ENCODE assay signal across 1 cellular context in the genomic region with DNA sequence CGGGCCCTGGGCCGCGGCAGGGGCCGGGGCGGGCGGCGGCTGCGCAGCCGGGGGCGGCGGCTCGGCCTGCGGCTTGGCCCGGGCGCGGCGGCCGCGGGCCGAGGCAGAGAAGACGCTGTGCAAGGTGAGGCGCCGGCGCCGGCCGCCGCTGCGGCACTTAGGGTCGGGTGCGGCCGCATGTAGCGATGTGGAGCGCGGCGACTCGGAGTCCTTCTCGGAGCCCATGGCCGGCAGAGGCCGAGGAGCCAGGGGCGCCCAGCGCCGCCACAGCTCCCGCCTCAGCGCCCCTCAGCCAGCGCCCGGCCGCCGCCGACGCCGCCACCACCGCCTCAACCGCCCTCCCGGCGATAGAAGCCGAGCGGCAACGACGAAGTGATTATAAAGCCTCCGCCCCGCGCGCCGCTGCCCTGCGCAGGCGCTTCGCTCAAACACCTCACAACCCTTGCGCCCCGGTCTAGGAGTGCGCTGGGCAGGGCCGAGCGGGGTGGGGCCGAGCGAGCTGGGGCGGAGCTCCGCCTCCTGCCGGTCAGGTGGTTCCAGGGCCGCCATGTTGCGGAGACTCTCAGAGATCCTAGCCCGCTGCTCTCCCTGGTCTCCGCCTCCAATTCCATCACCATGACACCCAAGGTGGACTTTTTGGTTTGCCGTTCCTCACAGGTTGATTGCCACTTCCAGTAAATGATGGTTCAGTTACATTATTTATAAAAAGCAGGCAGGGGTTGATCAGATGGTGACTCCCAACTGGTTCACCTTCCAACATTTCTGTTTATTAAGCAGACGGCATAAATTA.
TF ChIP-seq lines count a peak whose summit lies in the region.

A gene with protein sequence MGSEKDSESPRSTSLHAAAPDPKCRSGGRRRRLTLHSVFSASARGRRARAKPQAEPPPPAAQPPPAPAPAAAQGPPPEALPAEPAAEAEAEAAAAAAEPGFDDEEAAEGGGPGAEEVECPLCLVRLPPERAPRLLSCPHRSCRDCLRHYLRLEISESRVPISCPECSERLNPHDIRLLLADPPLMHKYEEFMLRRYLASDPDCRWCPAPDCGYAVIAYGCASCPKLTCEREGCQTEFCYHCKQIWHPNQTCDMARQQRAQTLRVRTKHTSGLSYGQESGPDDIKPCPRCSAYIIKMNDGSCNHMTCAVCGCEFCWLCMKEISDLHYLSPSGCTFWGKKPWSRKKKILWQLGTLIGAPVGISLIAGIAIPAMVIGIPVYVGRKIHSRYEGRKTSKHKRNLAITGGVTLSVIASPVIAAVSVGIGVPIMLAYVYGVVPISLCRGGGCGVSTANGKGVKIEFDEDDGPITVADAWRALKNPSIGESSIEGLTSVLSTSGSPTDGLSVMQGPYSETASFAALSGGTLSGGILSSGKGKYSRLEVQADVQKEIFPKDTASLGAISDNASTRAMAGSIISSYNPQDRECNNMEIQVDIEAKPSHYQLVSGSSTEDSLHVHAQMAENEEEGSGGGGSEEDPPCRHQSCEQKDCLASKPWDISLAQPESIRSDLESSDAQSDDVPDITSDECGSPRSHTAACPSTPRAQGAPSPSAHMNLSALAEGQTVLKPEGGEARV (minus strand): TSS at position 349 of the 790 bp plus-strand sequence. CDS start 124 bp downstream, at position 225.

TF ChIP-seq in HCT116, 20 proteins besides CTCF, POLR2A, EP300 and RAD21 (continued from another document):
- TF ChIP-seq, protein P1, sequence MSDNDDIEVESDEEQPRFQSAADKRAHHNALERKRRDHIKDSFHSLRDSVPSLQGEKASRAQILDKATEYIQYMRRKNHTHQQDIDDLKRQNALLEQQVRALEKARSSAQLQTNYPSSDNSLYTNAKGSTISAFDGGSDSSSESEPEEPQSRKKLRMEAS (IDR thresholded peaks at IDR 0.05), result peak; percentile 75
- TF ChIP-seq CBX3 (IDR thresholded peaks at IDR 0.05; ENCODE audit: low read depth) (peak; percentile 88; the same call in 1 of the 2 replicates), POLR2AphosphoS5 (IDR thresholded peaks at IDR 0.05; ENCODE audit: low read depth, low read length) (peak; percentile 100), ZFX (IDR thresholded peaks at IDR 0.05) (peak; percentile 56), ZNF274 (IDR thresholded peaks at IDR 0.05; ENCODE audit: low read depth, low read length) (no peak), TCF7L2 (IDR thresholded peaks at IDR 0.05; ENCODE audit: borderline replicate concordance, extremely low read depth, insufficient read depth, insufficient read length) (peak; percentile 45)
- TF ChIP-seq, protein P2, sequence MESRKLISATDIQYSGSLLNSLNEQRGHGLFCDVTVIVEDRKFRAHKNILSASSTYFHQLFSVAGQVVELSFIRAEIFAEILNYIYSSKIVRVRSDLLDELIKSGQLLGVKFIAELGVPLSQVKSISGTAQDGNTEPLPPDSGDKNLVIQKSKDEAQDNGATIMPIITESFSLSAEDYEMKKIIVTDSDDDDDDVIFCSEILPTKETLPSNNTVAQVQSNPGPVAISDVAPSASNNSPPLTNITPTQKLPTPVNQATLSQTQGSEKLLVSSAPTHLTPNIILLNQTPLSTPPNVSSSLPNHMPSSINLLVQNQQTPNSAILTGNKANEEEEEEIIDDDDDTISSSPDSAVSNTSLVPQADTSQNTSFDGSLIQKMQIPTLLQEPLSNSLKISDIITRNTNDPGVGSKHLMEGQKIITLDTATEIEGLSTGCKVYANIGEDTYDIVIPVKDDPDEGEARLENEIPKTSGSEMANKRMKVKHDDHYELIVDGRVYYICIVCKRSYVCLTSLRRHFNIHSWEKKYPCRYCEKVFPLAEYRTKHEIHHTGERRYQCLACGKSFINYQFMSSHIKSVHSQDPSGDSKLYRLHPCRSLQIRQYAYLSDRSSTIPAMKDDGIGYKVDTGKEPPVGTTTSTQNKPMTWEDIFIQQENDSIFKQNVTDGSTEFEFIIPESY (IDR thresholded peaks at IDR 0.05; ENCODE audit: extremely low read depth, insufficient replicate concordance, low read length), result no peak
